ENCODE assay signal across 8 cellular contexts in the genomic region with DNA sequence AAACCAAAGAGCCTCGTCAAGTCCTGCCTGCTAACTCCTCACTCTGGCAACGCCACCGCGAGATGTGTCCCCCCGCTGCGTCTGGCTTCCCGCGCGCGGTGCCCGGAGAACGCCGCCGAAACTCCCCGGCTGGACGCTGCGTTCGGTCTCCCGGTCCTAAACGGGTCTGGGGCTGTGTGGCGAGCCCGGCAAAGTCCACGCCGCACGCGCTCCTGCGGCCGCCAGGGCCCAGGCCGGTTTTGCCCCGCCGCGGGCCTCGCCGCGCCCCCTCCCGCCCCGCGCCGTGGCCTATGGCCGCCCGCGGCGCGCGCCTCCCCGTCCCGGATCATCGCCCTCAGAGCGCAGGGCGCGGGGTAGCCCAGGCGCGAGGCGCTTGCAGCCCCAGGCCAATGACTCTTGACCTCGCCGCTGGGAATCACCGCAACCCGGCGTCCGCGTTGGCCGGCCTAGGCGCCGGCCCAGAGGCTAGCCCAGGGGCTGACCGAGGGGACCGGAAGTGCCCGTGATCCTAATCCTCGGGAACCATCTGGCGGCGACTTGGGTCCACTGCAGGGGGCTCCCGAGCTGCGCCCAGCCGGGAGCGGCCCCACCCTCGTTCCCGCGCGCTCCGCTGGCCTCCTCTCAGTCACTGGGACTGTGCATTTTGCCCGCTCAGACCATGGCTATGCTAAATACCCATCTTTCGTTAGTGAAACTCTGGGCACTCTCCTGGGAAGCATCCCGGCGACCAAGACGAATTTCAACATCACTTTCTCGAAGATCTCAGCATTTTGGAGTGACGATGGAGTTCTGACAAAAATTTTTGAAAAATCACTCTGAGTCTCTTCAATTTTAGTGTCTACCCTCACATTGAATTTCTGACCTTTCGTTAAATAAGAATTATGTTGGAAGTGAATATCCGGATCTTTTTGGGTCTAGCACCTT. TPM values are rescaled to one million over a fixed set of nuclear protein-coding genes. Genes with fewer than 3 reads are reported as not detected.
A peak's percentile ranks its signal among the peaks of the same experiment; 100 is the strongest.
DNase-seq lines count a peak whose midpoint lies in the region; ATAC-seq and TF ChIP-seq lines count a peak whose summit lies in the region.

A gene (minus strand): TSS at position 214 of the 924 bp plus-strand sequence. CDS start 266 bp downstream, outside the sequence.

- peak within 1 kb of the TSS; percentile 68 for H3K27ac Mint-ChIP-seq in chondrocyte (ENCODE audit: unreplicated experiment)

- TF ChIP-seq CTCF in Peyer's patch (IDR thresholded peaks at IDR 0.05) (peak in 4 of 6 experiments; percentile 35 to 56 (median 48)), chondrocyte (IDR thresholded peaks at IDR 0.05) (peak; percentile 84)

- peaks cover 0 to 10% (median 0%) of the 10 kb centered on the region in 4 donors for H3K4me1 ChIP-seq in Peyer's patch
- H3K4me1 ChIP-seq in skeletal muscle satellite cell (ENCODE audit: control insufficient read depth, insufficient read depth, low read length) = peaks cover 15% of the 10 kb centered on the region

- H3K4me1 Mint-ChIP-seq in chondrocyte (ENCODE audit: low read depth) = peaks cover 21% of the 10 kb centered on the region

- H3K4me3 ChIP-seq in Peyer's patch (peak within 1 kb of the TSS; percentile 30 to 71 (median 47)), skeletal muscle satellite cell (ENCODE audit: low read length) (peak within 1 kb of the TSS; percentile 86)

- DNase-seq in DMS153 (lab: John Stamatoyannopoulos, UW) (peak; percentile 64), HUDEP-2 (lab: John Stamatoyannopoulos, UW; ENCODE audit: unreplicated experiment in 76 of 76) (peak in 70 of 76 experiments; percentile 3 to 76 (median 51)), Peyer's patch (peak in 2 of 3 donors; percentile 67 to 71), chondrocyte (ENCODE audit: low spot score) (no peak), inferior parietal cortex (ENCODE audit: extremely low spot score) (peak; percentile 82)

- no peak for TF ChIP-seq POLR2A in Peyer's patch (IDR thresholded peaks at IDR 0.05)

- peak within 1 kb of the TSS in 3 of 4 donors; percentile 31 to 42 (median 37) for H3K27ac ChIP-seq in Peyer's patch

- H3K9me3 ChIP-seq in Peyer's patch = no peaks in the 10 kb centered on the region
- H3K9me3 ChIP-seq in skeletal muscle satellite cell (replicated peaks; ENCODE audit: low read length) = no peaks in the 10 kb centered on the region

- peak within 1 kb of the TSS; percentile 88 for H3K4me3 Mint-ChIP-seq in chondrocyte (ENCODE audit: unreplicated experiment)

- peaks cover 7% of the 10 kb centered on the region for H3K36me3 Mint-ChIP-seq in chondrocyte (ENCODE audit: low read depth)

- peak within 1 kb of the TSS; percentile 90 for H3K9ac ChIP-seq in skeletal muscle satellite cell (ENCODE audit: low read depth, low read length)

- H3K27me3 ChIP-seq in Peyer's patch (no peaks in the 10 kb centered on the region), skeletal muscle satellite cell (ENCODE audit: control insufficient read depth, insufficient read depth, low read length) (peaks cover 3% of the 10 kb centered on the region)

- H3K9me3 Mint-ChIP-seq in chondrocyte (ENCODE audit: low read depth) = no peaks in the 10 kb centered on the region

- H3K27me3 Mint-ChIP-seq in chondrocyte (ENCODE audit: low read depth) = no peaks in the 10 kb centered on the region

- ATAC-seq in GM19467 (IDR thresholded peaks at IDR 0.05; ENCODE audit: unreplicated experiment) (peak; percentile 80), GM18520 (IDR thresholded peaks at IDR 0.05; ENCODE audit: unreplicated experiment) (no peak)

- peak within 1 kb of the TSS; percentile 90 for H3K4me2 ChIP-seq in skeletal muscle satellite cell (ENCODE audit: low read length)

- no peaks in the 10 kb centered on the region for H3K36me3 ChIP-seq in Peyer's patch
- H3K36me3 ChIP-seq in skeletal muscle satellite cell (ENCODE audit: insufficient read depth, low read length) = peaks cover 24% of the 10 kb centered on the region

RNA-seq across cellular contexts. Expression of the gene that starts here (rescaled TPM):
- total RNA-seq in Peyer's patch = 10 to 100 TPM in 1 of 4 donors, 1 to 10 TPM in 3; 4.6 to 10.7 (median 5.1) TPM
- total RNA-seq in chondrocyte = 9.8 to 13.2 TPM (median 12.3 TPM) in 3 replicates
- total RNA-seq in skeletal muscle satellite cell (2012; rRNA removed) = 3.0 and 5.2 TPM in 2 replicates
